ENCODE assay signal across 1 cellular context in genomic region chr1:41740058-41740457, GRCh38.
TF ChIP-seq lines count a peak whose summit lies in the region.

No MANE protein-coding gene starts in this region.

TF ChIP-seq in IMR-90, 13 proteins besides CTCF, POLR2A, EP300 and RAD21 (continued from another document):
- TF ChIP-seq FOS (IDR thresholded peaks at IDR 0.05; ENCODE audit: low read depth, low read length) (no peak), MAZ (IDR thresholded peaks at IDR 0.05; ENCODE audit: borderline replicate concordance, low read depth, low read length) (no peak), ELK1 (IDR thresholded peaks at IDR 0.05; ENCODE audit: borderline replicate concordance, low read depth, low read length) (no peak), CHD1 (IDR thresholded peaks at IDR 0.05; ENCODE audit: low read depth, low read length) (no peak), SMC3 (IDR thresholded peaks at IDR 0.05; ENCODE audit: low read depth, low read length) (no peak), USF2 (IDR thresholded peaks at IDR 0.05; ENCODE audit: low read depth, low read length) (no peak)
